Comparison of ENCODE assay signal across 21 cellular contexts in genomic region chr3:145170101-145170500, GRCh38.
DNase-seq lines count a peak whose midpoint lies in the region; ATAC-seq, FAIRE-seq and TF ChIP-seq lines count a peak whose summit lies in the region.
"Had no signal": no experiment of that assay in that cellular context is flagged by ENCODE, and none has a peak within 500 bp of the region (broad histone marks: within the 10 kb centered on the region; RNA-seq: fewer than 3 reads in every experiment).

No MANE protein-coding gene starts in this region.

- TF ChIP-seq CTCF in keratinocyte (optimal IDR thresholded peaks at IDR 0.05 in 1 of 3, IDR thresholded peaks at IDR 0.05 in 1 of 3, conservative IDR thresholded peaks at IDR 0.05 in 1 of 3; ENCODE audit: extremely low read depth in 1 of 3, insufficient read depth in 2 of 3, low read length in 3 of 3) = no peak

- no peaks in the 10 kb centered on the region for H3K36me3 ChIP-seq in keratinocyte (ENCODE audit: control insufficient read depth in 2 of 2, extremely low read depth in 1 of 2, insufficient read depth in 2 of 2, low read length in 2 of 2)
- H3K36me3 ChIP-seq: SJSA1 had no signal

- H3K27me3 ChIP-seq in keratinocyte (ENCODE audit: control insufficient read depth, extremely low read depth, insufficient read depth, low read length) = no peaks in the 10 kb centered on the region
- H3K27me3 ChIP-seq: SJSA1 had no signal

- no peak overlapping the region for H3K4me3 ChIP-seq in keratinocyte (ENCODE audit: control insufficient read depth in 2 of 3, extremely low read depth in 1 of 3, insufficient read depth in 2 of 3, low read depth in 1 of 3, low read length in 3 of 3)
- H3K4me3 ChIP-seq: SJSA1 had no signal

- ATAC-seq in HG03095 (IDR thresholded peaks at IDR 0.05; ENCODE audit: unreplicated experiment) = no peak
- ATAC-seq in GM21737 (IDR thresholded peaks at IDR 0.05; ENCODE audit: unreplicated experiment) = no peak
- ATAC-seq: CD8-positive, alpha-beta T cell had no signal

- H3K4me1 ChIP-seq in keratinocyte (ENCODE audit: control insufficient read depth, extremely low read depth, insufficient read depth, low read length) = no peaks in the 10 kb centered on the region
- H3K4me1 ChIP-seq: SJSA1 had no signal

- H2AFZ ChIP-seq in keratinocyte (ENCODE audit: control insufficient read depth, low read length) = peak overlapping the region; percentile 27

- DNase-seq in Ammon's horn (ENCODE audit: low spot score) = peak; percentile 3
- DNase-seq in astrocyte of the hippocampus (ENCODE audit: low read depth, low spot score) = peak; percentile 9
- DNase-seq in keratinocyte (ENCODE audit: low read depth, low spot score) = no peak
- DNase-seq in pons (ENCODE audit: low spot score) = peak; percentile 5
- no peak for DNase-seq in activated naive CD4-positive, alpha-beta T cell treated with Interleukin-2 at 50 U/mL for 16 hours
- DNase-seq: C1 segment of cervical spinal cord; CD8-positive, alpha-beta T cell; H9; Kasumi-1; NCI-H1694; NCI-H2081; NCI-H2171; NCI-H524 treated with DMSO at 0.1 percent for 48 hours; OCI-M1 had no signal

- no peak for FAIRE-seq in keratinocyte (lab: Jason Lieb, UNC)
- FAIRE-seq: G401.6, GM18507, GM19239, RCC 7860 had no signal

- no peak overlapping the region for H3K27ac ChIP-seq in keratinocyte (ENCODE audit: control insufficient read depth, insufficient read depth, low read length)
- H3K27ac ChIP-seq: SJSA1 had no signal

- dilution Hi-C loops in keratinocyte (cut with MboI; ENCODE audit: extremely low pct_ligation_motif_present, low sequenced_read_pairs) = no loop called here

- H3K9ac ChIP-seq in keratinocyte (ENCODE audit: control insufficient read depth, extremely low read depth, insufficient read depth, low read length) = no peak overlapping the region

- no peaks in the 10 kb centered on the region for H3K9me3 ChIP-seq in keratinocyte (ENCODE audit: control insufficient read depth, low read depth, low read length)
- H3K9me3 ChIP-seq: SJSA1 had no signal

- no peaks in the 10 kb centered on the region for H3K9me1 ChIP-seq in keratinocyte (ENCODE audit: control insufficient read depth, extremely low read depth, insufficient read depth, low read length)

- no peaks in the 10 kb centered on the region for H3K79me2 ChIP-seq in keratinocyte (ENCODE audit: control insufficient read depth, insufficient read depth, low read length)

- H4K20me1 ChIP-seq in keratinocyte (ENCODE audit: control insufficient read depth, extremely low read depth, insufficient read depth, low read length) = no peaks in the 10 kb centered on the region

- no peak overlapping the region for H3K4me2 ChIP-seq in keratinocyte (ENCODE audit: control insufficient read depth, extremely low read depth, insufficient read depth, low read depth, low read length)

Comparison
In these comparisons a context has a peak if more than half of its experiments do, and no peak if none do; other contexts are left out.
1. DNase-seq: peak in Ammon's horn (single experiment), astrocyte of the hippocampus (single experiment) and pons (single experiment); none in keratinocyte (single experiment) and activated naive CD4-positive, alpha-beta T cell treated with Interleukin-2 at 50 U/mL for 16 hours (single experiment).